ENCODE assay signal across 4 cellular contexts in genomic region chr3:195621095-195621494, GRCh38. TPM values are rescaled to one million over a fixed set of nuclear protein-coding genes. Genes with fewer than 3 reads are reported as not detected.
"Had no signal": no experiment of that assay in that cellular context is flagged by ENCODE, and none has a peak within 500 bp of the region (broad histone marks: within the 10 kb centered on the region; RNA-seq: fewer than 3 reads in every experiment).

No MANE protein-coding gene starts in this region.

RNA-seq across cellular contexts. Expression of gene APOD, which starts 37.4 kb away (rescaled TPM):
- total RNA-seq: H9, HepG2, HT1080 had no signal
- polyA plus RNA-seq: HepG2, IgD-negative memory B cell had no signal
